9 cellular contexts compared by ENCODE assay signal in genomic region chr2:200509227-200509607, GRCh38. TPM values are rescaled to one million over a fixed set of nuclear protein-coding genes. Genes with fewer than 3 reads are reported as not detected.
DNase-seq lines count a peak whose midpoint lies in the region; ATAC-seq, FAIRE-seq and TF ChIP-seq lines count a peak whose summit lies in the region.
"Had no signal": no experiment of that assay in that cellular context is flagged by ENCODE, and none has a peak within 500 bp of the region (broad histone marks: within the 10 kb centered on the region; RNA-seq: fewer than 3 reads in every experiment).

No MANE protein-coding gene starts in this region.

- no peak for DNase-seq in activated naive CD4-positive, alpha-beta T cell treated with anti-CD3 and anti-CD28 coated beads for 36 hours
- DNase-seq in activated naive CD4-positive, alpha-beta T cell treated with anti-CD3 and anti-CD28 coated beads, Interleukin-2, amount 50 U/mL, for 16 hours = no peak
- DNase-seq in NB4 (ENCODE audit: low read depth) = peak; percentile 32
- no peak for DNase-seq in bronchial epithelial cell (ENCODE audit: low read depth)

- peaks cover 16% of the 10 kb centered on the region for H3K4me1 Mint-ChIP-seq in activated naive CD4-positive, alpha-beta T cell treated with anti-CD3 and anti-CD28 coated beads for 36 hours (ENCODE audit: low read depth)

- H3K36me3 ChIP-seq in bronchial epithelial cell (ENCODE audit: control insufficient read depth, insufficient read depth, low read length) = no peaks in the 10 kb centered on the region

- ATAC-seq in HG03571 (IDR thresholded peaks at IDR 0.05; ENCODE audit: unreplicated experiment) (no peak), HG03280 (IDR thresholded peaks at IDR 0.05; ENCODE audit: unreplicated experiment) (no peak)

- no peaks in the 10 kb centered on the region for H3K27me3 Mint-ChIP-seq in activated naive CD4-positive, alpha-beta T cell treated with anti-CD3 and anti-CD28 coated beads for 36 hours (ENCODE audit: low read depth)

- H3K27me3 ChIP-seq in bronchial epithelial cell (ENCODE audit: control insufficient read depth, insufficient read depth, low read length) = no peaks in the 10 kb centered on the region
- H3K27me3 ChIP-seq in layer of hippocampus (ENCODE audit: control insufficient read depth, insufficient read depth, low read length) = no peaks in the 10 kb centered on the region

- FAIRE-seq in bronchial epithelial cell (lab: Jason Lieb, UNC) = no peak
- FAIRE-seq: endometrium had no signal

- H3K27ac Mint-ChIP-seq in activated naive CD4-positive, alpha-beta T cell treated with anti-CD3 and anti-CD28 coated beads for 36 hours = peak overlapping the region; percentile 79

- peaks cover 3% of the 10 kb centered on the region for H3K36me3 Mint-ChIP-seq in activated naive CD4-positive, alpha-beta T cell treated with anti-CD3 and anti-CD28 coated beads for 36 hours (ENCODE audit: low read depth)

- H3K9me3 Mint-ChIP-seq in activated naive CD4-positive, alpha-beta T cell treated with anti-CD3 and anti-CD28 coated beads for 36 hours = no peaks in the 10 kb centered on the region

- intact Hi-C loops in activated naive CD4-positive, alpha-beta T cell treated with anti-CD3 and anti-CD28 coated beads for 36 hours (cut with micrococcal nuclease) = loop anchor here (1.0 kb wide), 1 partner anchor 43 kb away; no protein-coding TSS in a partner anchor

- CTCF ChIA-PET in activated naive CD4-positive, alpha-beta T cell treated with anti-CD3 and anti-CD28 coated beads for 36 hours (lab: Charles Lee) = interaction anchor here (1.1 to 2.0 kb wide), 5 partner anchors 12 to 284 kb away, joined by 3 to 8 read pairs (median 4); partner anchors contain the start of gene SGO2

- H3K4me3 ChIP-seq in NB4 (ENCODE audit: low read depth, low read length) (peak overlapping the region; percentile 81), bronchial epithelial cell (ENCODE audit: low read depth, low read length) (peak overlapping the region; percentile 69)

- TF ChIP-seq CTCF in NB4 (IDR thresholded peaks at IDR 0.05; ENCODE audit: low read depth, low read length) = no peak
- TF ChIP-seq CTCF in bronchial epithelial cell (IDR thresholded peaks at IDR 0.05; ENCODE audit: insufficient read depth, low read length, severe bottlenecking) = no peak

- no peak for TF ChIP-seq POLR2A in NB4 (IDR thresholded peaks at IDR 0.05; ENCODE audit: extremely low read depth, insufficient read length)

- peak overlapping the region; percentile 94 for H3K4me3 Mint-ChIP-seq in activated naive CD4-positive, alpha-beta T cell treated with anti-CD3 and anti-CD28 coated beads for 36 hours

- H3K27ac ChIP-seq in layer of hippocampus (ENCODE audit: low read depth, low read length) (peak overlapping the region; percentile 73), temporal lobe (ENCODE audit: low read depth, low read length) (peak overlapping the region; percentile 48)

RNA-seq across cellular contexts. Expression of gene KCTD18, which starts 0.7 kb away (rescaled TPM):
- 10 to 100 TPM in 1 of 2 experiments, 1 to 10 TPM in 1; 8.7 to 10.0 TPM for total RNA-seq in activated naive CD4-positive, alpha-beta T cell treated with anti-CD3 and anti-CD28 coated beads for 36 hours
- total RNA-seq in bronchial epithelial cell = 28.2 and 31.1 TPM in 2 replicates
- 8.1 TPM for total RNA-seq in temporal lobe

RNA-seq across cellular contexts. Expression of gene SGO2, which starts 16.8 kb away (rescaled TPM):
- total RNA-seq in activated naive CD4-positive, alpha-beta T cell treated with anti-CD3 and anti-CD28 coated beads for 36 hours = 10 to 100 TPM; 39.7 to 40.0 TPM
- total RNA-seq in bronchial epithelial cell (0.64 and 0.79 TPM in 2 replicates), temporal lobe (3.7 TPM)
